In the genomic region with DNA sequence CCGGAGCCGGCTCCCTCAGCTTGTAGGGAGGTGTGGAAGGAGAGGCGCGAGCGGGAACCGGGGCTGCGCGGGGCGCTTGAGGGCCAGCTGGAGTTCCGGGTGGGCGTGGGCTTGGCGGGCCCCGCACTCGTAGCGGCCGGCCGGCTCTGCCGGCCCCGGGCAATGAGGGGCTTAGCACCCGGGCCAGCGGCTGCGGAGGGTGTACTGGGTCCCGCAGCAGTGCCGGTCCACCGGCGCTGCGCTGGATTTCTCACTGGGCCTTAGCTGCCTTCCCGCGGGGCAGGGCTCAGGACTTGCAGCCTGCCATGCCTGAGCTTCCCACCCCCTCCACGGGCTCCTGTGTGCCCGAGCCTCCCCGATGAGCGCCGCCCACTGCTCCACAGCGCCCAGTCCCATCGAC, we compare ENCODE assay signal across 3 cellular contexts.
A peak's percentile ranks its signal among the peaks of the same experiment; 100 is the strongest.
DNase-seq lines count a peak whose midpoint lies in the region; FAIRE-seq and TF ChIP-seq lines count a peak whose summit lies in the region.
"Not testable (repeated sequence)": the region's sequence is repeated elsewhere in the genome, so short reads cannot be mapped to it uniquely, and the experiment has no call there.

No MANE protein-coding gene starts in this region.

- H3K27ac ChIP-seq in kidney (ENCODE audit: low read depth in 2 of 2, low read length in 2 of 2); testis: not testable (repeated sequence)

- not testable (repeated sequence) for TF ChIP-seq POLR2A in testis (IDR thresholded peaks at IDR 0.05)

- not testable (repeated sequence) for FAIRE-seq in kidney (lab: Jason Lieb, UNC)

- 98% methylated on average over 29 of the region's 36 CpGs; no CpG with 5 or more reads in 1 of the 2 donors for WGBS in testis, 2 donors

- H3K9me3 ChIP-seq in kidney (ENCODE audit: control insufficient read depth in 1 of 2, low read length in 2 of 2); testis: not testable (repeated sequence)

- not testable (repeated sequence) for H3K9ac ChIP-seq in kidney (ENCODE audit: low read length in 2 of 2)

- intact Hi-C loops in kidney (cut with DNase I); testis (cut with DNase I; ENCODE audit: low total_unique reads): not testable (repeated sequence)

- H3K27me3 ChIP-seq in testis = not testable (repeated sequence)

- not testable (repeated sequence) for H3K4me1 ChIP-seq in kidney (ENCODE audit: control insufficient read depth in 1 of 2, insufficient read depth in 1 of 2, low read depth in 1 of 2, low read length in 2 of 2); testis

- H3K4me3 ChIP-seq in kidney (ENCODE audit: low read length in 2 of 2) = not testable (repeated sequence)
- peak overlapping the region; percentile 25 to 55 for H3K4me3 ChIP-seq in testis

- peak; percentile 11 for DNase-seq in activated gamma-delta T cell (lab: John Stamatoyannopoulos, UW)
- peak; percentile 67 for DNase-seq in kidney
- not testable (repeated sequence) for DNase-seq in testis

- not testable (repeated sequence) for H3K36me3 ChIP-seq in kidney (ENCODE audit: control insufficient read depth in 1 of 2, insufficient read depth in 2 of 2, low read length in 2 of 2); testis (ENCODE audit: low read depth, missing control alignments)

- not testable (repeated sequence) for TF ChIP-seq CTCF in kidney (IDR thresholded peaks at IDR 0.05; ENCODE audit: borderline replicate concordance, extremely low read depth, insufficient read depth); testis (IDR thresholded peaks at IDR 0.05)
